1 cellular context compared by ENCODE assay signal in genomic region chr1:156108057-156108456, GRCh38.
TF ChIP-seq lines count a peak whose summit lies in the region.

No MANE protein-coding gene starts in this region.

TF ChIP-seq in HepG2, 621 proteins besides CTCF, POLR2A, EP300 and RAD21:
- TF ChIP-seq NFE2L2 (IDR thresholded peaks at IDR 0.05; ENCODE audit: low read length) (peak; percentile 67), TEAD2 (CRISPR knock-in tag; IDR thresholded peaks at IDR 0.05) (no peak)
